Comparison of ENCODE assay signal across 8 cellular contexts in genomic region chr17:75845933-75846700, GRCh38. TPM values are rescaled to one million over a fixed set of nuclear protein-coding genes. Genes with fewer than 3 reads are reported as not detected.
A peak's percentile ranks its signal among the peaks of the same experiment; 100 is the strongest.
DNase-seq lines count a peak whose midpoint lies in the region; ATAC-seq and TF ChIP-seq lines count a peak whose summit lies in the region.

No MANE protein-coding gene starts in this region.

- H3K9me3 Mint-ChIP-seq in glutamatergic neuron (ENCODE audit: unreplicated experiment): peaks cover 4% of the 10 kb centered on the region

- H3K9ac ChIP-seq in rectal smooth muscle tissue (ENCODE audit: low read length): no peak overlapping the region

- H3K27ac Mint-ChIP-seq in glutamatergic neuron (ENCODE audit: unreplicated experiment): peak overlapping the region; percentile 59

- H3K36me3 ChIP-seq in rectal smooth muscle tissue (ENCODE audit: control insufficient read depth, insufficient read depth, low read length): peaks cover 40% of the 10 kb centered on the region

- no peaks in the 10 kb centered on the region for H3K27me3 ChIP-seq in rectal smooth muscle tissue (ENCODE audit: control insufficient read depth, insufficient read depth, low read length)

- H3K4me3 ChIP-seq in rectal smooth muscle tissue (ENCODE audit: low read length): no peak overlapping the region

- no peak for ATAC-seq in HG02870 (IDR thresholded peaks at IDR 0.05; ENCODE audit: unreplicated experiment)
- no peak for ATAC-seq in GM21360 (IDR thresholded peaks at IDR 0.05; ENCODE audit: unreplicated experiment)
- ATAC-seq in GM18870 (IDR thresholded peaks at IDR 0.05; ENCODE audit: unreplicated experiment): no peak

- no peak overlapping the region for H3K4me3 Mint-ChIP-seq in glutamatergic neuron (ENCODE audit: unreplicated experiment)

- TF ChIP-seq CTCF in glutamatergic neuron (IDR thresholded peaks at IDR 0.05; ENCODE audit: partially characterized antibody, unreplicated experiment): no peak

- H3K4me1 Mint-ChIP-seq in glutamatergic neuron (ENCODE audit: low read depth, unreplicated experiment): peaks cover 4% of the 10 kb centered on the region

- peak; percentile 2 for DNase-seq in Daoy (ENCODE audit: low read depth)
- peak; percentile 43 for DNase-seq in SW480 (ENCODE audit: low spot score)
- DNase-seq in glutamatergic neuron: no peak
- DNase-seq in stimulated activated CD4-positive, alpha-beta T cell treated with anti-CD3 and anti-CD28 coated beads, Interleukin-2, amount 100 ng/mL, for 24 hours: no peak

- H3K36me3 Mint-ChIP-seq in glutamatergic neuron (ENCODE audit: unreplicated experiment): no peaks in the 10 kb centered on the region

- peaks cover 7% of the 10 kb centered on the region for H3K4me1 ChIP-seq in rectal smooth muscle tissue (ENCODE audit: control insufficient read depth, insufficient read depth, low read length)

- peak overlapping the region; percentile 8 for H3K27ac ChIP-seq in rectal smooth muscle tissue (ENCODE audit: low read depth, low read length)

- no peaks in the 10 kb centered on the region for H3K27me3 Mint-ChIP-seq in glutamatergic neuron (ENCODE audit: unreplicated experiment)

RNA-seq across cellular contexts. Expression of gene UNC13D, which starts 1.9 kb away (rescaled TPM):
- 0.06 and 0.86 TPM in 2 replicates for total RNA-seq in Daoy (2014; rRNA removed; shearing (Covaris generic))
- 2.4 TPM for total RNA-seq in glutamatergic neuron (ENCODE audit: unreplicated experiment)

RNA-seq across cellular contexts. Expression of gene WBP2, which starts 9.0 kb away (rescaled TPM):
- 17.8 and 21.8 TPM in 2 replicates for total RNA-seq in Daoy (2014; rRNA removed; shearing (Covaris generic))
- 111 TPM for total RNA-seq in glutamatergic neuron (ENCODE audit: unreplicated experiment)

RNA-seq across cellular contexts. Expression of gene TRIM47, which starts 32.3 kb away (rescaled TPM):
- 14.4 and 15.2 TPM in 2 replicates for total RNA-seq in Daoy (2014; rRNA removed; shearing (Covaris generic))
- total RNA-seq in glutamatergic neuron (ENCODE audit: unreplicated experiment): 2.1 TPM

RNA-seq across cellular contexts. Expression of gene TRIM65, which starts 50.6 kb away (rescaled TPM):
- total RNA-seq in Daoy (2014; rRNA removed; shearing (Covaris generic)): 15.6 and 24.1 TPM in 2 replicates
- 24.3 TPM for total RNA-seq in glutamatergic neuron (ENCODE audit: unreplicated experiment)

RNA-seq across cellular contexts. Expression of gene MRPL38, which starts 58.6 kb away (rescaled TPM):
- total RNA-seq in Daoy (2014; rRNA removed; shearing (Covaris generic)): 27.7 and 34.8 TPM in 2 replicates
- total RNA-seq in glutamatergic neuron (ENCODE audit: unreplicated experiment): 133 TPM

Comparison
In these comparisons a context has a peak if more than half of its experiments do, and no peak if none do; other contexts are left out.
1. DNase-seq: peak in Daoy (single experiment) and SW480 (single experiment); none in glutamatergic neuron (single experiment) and stimulated activated CD4-positive, alpha-beta T cell treated with anti-CD3 and anti-CD28 coated beads, Interleukin-2, amount 100 ng/mL, for 24 hours (0 of 2).